ENCODE assay signal across 1 cellular context in the genomic region with DNA sequence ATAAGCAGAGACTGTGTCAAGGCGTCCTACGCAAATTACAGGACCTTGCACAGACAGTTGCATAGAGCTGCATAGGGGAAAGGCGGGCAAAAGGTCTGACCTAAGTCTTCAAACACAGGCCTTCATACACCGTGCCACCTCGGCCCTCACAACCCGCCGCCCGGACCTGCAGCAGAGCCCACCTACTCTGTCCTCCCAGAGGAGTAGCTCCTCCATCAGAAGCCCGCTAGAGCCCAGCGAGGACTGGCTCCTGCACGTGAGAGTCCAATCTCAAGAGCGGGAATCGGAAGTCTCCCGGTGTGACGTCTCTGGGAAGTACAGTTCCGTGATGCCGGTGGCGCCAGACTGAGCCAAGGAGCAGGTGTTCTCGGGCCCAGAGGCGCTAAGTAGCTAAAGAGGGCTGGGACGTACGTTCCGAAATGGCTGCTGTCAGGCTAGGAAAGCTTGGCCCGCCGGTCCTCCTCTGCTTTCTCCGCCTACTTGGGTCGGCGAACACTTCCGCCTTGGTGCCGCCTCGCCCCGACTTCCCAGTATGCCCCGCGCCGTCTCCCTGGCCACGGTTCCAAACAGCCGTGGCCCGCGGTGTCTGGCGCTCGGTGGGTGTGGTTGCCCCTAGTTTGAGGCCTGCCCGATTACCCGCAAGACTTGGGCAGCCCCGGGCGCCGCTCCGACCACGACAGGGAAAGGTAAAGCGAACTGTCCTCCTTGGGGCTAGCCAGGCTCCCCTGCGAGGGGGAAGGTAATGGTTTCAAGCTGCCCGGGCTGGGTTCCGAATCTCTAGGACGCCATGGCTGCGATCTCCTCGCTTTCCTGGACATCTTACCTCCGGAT.
A peak's percentile ranks its signal among the peaks of the same experiment; 100 is the strongest.
TF ChIP-seq lines count a peak whose summit lies in the region.

A gene with protein sequence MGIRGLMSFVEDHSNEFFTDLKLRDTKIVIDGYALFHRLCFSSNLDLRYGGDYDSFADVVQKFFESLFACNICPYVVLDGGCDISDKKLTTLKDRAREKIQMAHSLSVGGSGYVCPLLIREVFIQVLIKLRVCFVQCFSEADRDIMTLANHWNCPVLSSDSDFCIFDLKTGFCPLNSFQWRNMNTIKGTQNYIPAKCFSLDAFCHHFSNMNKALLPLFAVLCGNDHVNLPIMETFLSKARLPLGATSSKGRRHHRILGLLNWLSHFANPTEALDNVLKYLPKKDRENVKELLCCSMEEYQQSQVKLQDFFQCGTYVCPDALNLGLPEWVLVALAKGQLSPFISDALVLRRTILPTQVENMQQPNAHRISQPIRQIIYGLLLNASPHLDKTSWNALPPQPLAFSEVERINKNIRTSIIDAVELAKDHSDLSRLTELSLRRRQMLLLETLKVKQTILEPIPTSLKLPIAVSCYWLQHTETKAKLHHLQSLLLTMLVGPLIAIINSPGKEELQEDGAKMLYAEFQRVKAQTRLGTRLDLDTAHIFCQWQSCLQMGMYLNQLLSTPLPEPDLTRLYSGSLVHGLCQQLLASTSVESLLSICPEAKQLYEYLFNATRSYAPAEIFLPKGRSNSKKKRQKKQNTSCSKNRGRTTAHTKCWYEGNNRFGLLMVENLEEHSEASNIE (minus strand): TSS at position 505 of the 831 bp plus-strand sequence. CDS start 1,519 bp downstream, outside the sequence.
Gene NEK11, plus strand, starts transcription at position 557 of the 831 bp plus-strand sequence. CDS start 2,832 bp downstream, outside the sequence.

TF ChIP-seq in HepG2, 621 proteins besides CTCF, POLR2A, EP300 and RAD21 (continued from another document and continues in another):
- TF ChIP-seq, protein P1, sequence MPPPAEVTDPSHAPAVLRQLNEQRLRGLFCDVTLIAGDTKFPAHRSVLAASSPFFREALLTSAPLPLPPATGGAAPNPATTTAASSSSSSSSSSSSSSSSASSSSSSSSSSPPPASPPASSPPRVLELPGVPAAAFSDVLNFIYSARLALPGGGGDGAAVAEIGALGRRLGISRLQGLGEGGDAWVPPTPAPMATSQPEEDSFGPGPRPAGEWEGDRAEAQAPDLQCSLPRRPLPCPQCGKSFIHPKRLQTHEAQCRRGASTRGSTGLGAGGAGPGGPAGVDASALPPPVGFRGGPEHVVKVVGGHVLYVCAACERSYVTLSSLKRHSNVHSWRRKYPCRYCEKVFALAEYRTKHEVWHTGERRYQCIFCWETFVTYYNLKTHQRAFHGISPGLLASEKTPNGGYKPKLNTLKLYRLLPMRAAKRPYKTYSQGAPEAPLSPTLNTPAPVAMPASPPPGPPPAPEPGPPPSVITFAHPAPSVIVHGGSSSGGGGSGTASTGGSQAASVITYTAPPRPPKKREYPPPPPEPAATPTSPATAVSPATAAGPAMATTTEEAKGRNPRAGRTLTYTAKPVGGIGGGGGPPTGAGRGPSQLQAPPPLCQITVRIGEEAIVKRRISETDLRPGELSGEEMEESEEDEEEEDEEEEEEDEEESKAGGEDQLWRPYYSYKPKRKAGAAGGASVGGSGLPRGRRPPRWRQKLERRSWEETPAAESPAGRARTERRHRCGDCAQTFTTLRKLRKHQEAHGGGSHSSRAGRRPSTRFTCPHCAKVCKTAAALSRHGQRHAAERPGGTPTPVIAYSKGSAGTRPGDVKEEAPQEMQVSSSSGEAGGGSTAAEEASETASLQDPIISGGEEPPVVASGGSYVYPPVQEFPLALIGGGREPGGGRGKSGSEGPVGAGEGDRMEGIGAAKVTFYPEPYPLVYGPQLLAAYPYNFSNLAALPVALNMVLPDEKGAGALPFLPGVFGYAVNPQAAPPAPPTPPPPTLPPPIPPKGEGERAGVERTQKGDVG (CRISPR knock-in tag; IDR thresholded peaks at IDR 0.05; ENCODE audit: borderline replicate concordance), result peak; percentile 64; the same call in 1 of the 2 replicates
- TF ChIP-seq ZNF18 (CRISPR knock-in tag; IDR thresholded peaks at IDR 0.05; ENCODE audit: insufficient replicate concordance) (peak; percentile 66), MTF1 (CRISPR knock-in tag; IDR thresholded peaks at IDR 0.05) (no peak), ZNF225 (CRISPR knock-in tag; IDR thresholded peaks at IDR 0.05) (peak; percentile 92; the same call in 1 of the 2 replicates), ZNF589 (CRISPR knock-in tag; conservative IDR thresholded peaks at IDR 0.05) (no peak), ZFP1 (CRISPR knock-in tag; IDR thresholded peaks at IDR 0.05) (0 out of 2 replicates have a peak, but pooled peaks have one; percentile 51), YY1 (IDR thresholded peaks at IDR 0.05; ENCODE audit: insufficient read depth, insufficient replicate concordance, low read depth, low read length) (peak; percentile 79), PTBP1 (IDR thresholded peaks at IDR 0.05; ENCODE audit: low read depth, low read length, poor library complexity, severe bottlenecking) (no peak), SYNCRIP (IDR thresholded peaks at IDR 0.05; ENCODE audit: insufficient read depth, low read depth, low read length) (no peak), ZNF703 (CRISPR knock-in tag; IDR thresholded peaks at IDR 0.05; ENCODE audit: borderline replicate concordance) (no peak), HDAC2 (CRISPR knock-in tag; IDR thresholded peaks at IDR 0.05) (peak; percentile 27), NFIC (IDR thresholded peaks at IDR 0.05; ENCODE audit: low read length) (no peak), ISL2 (CRISPR knock-in tag; IDR thresholded peaks at IDR 0.05) (0 out of 2 replicates have a peak, but pooled peaks have one; percentile 17), HNRNPH1 (optimal IDR thresholded peaks at IDR 0.05; ENCODE audit: low read depth, low read length) (no peak), CENPT (CRISPR knock-in tag; IDR thresholded peaks at IDR 0.05; ENCODE audit: low read depth) (no peak), ZNF430 (CRISPR knock-in tag; IDR thresholded peaks at IDR 0.05) (0 out of 2 replicates have a peak, but pooled peaks have one; percentile 47), FOSL1 (CRISPR knock-in tag; IDR thresholded peaks at IDR 0.05; ENCODE audit: borderline replicate concordance) (no peak), MXI1 (IDR thresholded peaks at IDR 0.05; ENCODE audit: borderline replicate concordance, low read depth, low read length) (peak; percentile 78; the same call in 2 of the 3 replicates), SMAD9 (CRISPR knock-in tag; IDR thresholded peaks at IDR 0.05) (no peak), ZNF713 (CRISPR knock-in tag; IDR thresholded peaks at IDR 0.05) (0 out of 2 replicates have a peak, but pooled peaks have one; percentile 45), ZSCAN29 (CRISPR knock-in tag; conservative IDR thresholded peaks at IDR 0.05) (peak; percentile 69; the same call in 1 of the 2 replicates), TFAP4 (IDR thresholded peaks at IDR 0.05; ENCODE audit: borderline replicate concordance, low read depth) (no peak), ZNF441 (CRISPR knock-in tag; IDR thresholded peaks at IDR 0.05; ENCODE audit: borderline replicate concordance) (no peak; the same call in 1 of the 2 replicates), ZNF557 (CRISPR knock-in tag; IDR thresholded peaks at IDR 0.05) (0 out of 2 replicates have a peak, but pooled peaks have one; percentile 39), ZNF326 (CRISPR knock-in tag; IDR thresholded peaks at IDR 0.05; ENCODE audit: borderline replicate concordance) (no peak), ZSCAN20 (CRISPR knock-in tag; IDR thresholded peaks at IDR 0.05; ENCODE audit: borderline replicate concordance) (no peak; the same call in 1 of the 2 replicates), NFE2L1 (CRISPR knock-in tag; IDR thresholded peaks at IDR 0.05; ENCODE audit: borderline replicate concordance) (0 out of 2 replicates have a peak, but pooled peaks have one; percentile 38), THAP7 (CRISPR knock-in tag; IDR thresholded peaks at IDR 0.05) (peak; percentile 69; the same call in 1 of the 2 replicates), RFX5 (IDR thresholded peaks at IDR 0.05; ENCODE audit: low read depth, low read length) (no peak), ZNF510 (CRISPR knock-in tag; IDR thresholded peaks at IDR 0.05; ENCODE audit: low read depth) (peak; percentile 54; the same call in 1 of the 2 replicates), ZNF773 (CRISPR knock-in tag; IDR thresholded peaks at IDR 0.05; ENCODE audit: borderline replicate concordance) (no peak), ZBTB38 (CRISPR knock-in tag; IDR thresholded peaks at IDR 0.05) (no peak; the same call in 1 of the 2 replicates), ZNF567 (CRISPR knock-in tag; IDR thresholded peaks at IDR 0.05; ENCODE audit: borderline replicate concordance) (peak; percentile 66; the same call in 1 of the 2 replicates), RAD51 (IDR thresholded peaks at IDR 0.05; ENCODE audit: borderline replicate concordance) (no peak)
- TF ChIP-seq, protein P2, sequence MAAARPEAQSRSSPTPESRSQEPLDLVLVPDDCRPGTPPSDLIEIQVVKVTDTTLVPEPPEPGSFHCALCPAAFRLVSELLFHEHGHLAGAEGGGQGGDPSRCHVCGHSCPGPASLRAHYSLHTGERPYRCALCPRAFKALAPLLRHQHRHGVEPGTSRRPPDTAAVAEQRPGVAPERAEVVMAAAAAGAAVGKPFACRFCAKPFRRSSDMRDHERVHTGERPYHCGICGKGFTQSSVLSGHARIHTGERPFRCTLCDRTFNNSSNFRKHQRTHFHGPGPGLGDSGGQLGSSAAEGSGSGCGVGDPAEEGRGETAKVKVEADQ (CRISPR knock-in tag; IDR thresholded peaks at IDR 0.05; ENCODE audit: borderline replicate concordance), result peak; percentile 69; the same call in 1 of the 2 replicates
- TF ChIP-seq, protein P3, sequence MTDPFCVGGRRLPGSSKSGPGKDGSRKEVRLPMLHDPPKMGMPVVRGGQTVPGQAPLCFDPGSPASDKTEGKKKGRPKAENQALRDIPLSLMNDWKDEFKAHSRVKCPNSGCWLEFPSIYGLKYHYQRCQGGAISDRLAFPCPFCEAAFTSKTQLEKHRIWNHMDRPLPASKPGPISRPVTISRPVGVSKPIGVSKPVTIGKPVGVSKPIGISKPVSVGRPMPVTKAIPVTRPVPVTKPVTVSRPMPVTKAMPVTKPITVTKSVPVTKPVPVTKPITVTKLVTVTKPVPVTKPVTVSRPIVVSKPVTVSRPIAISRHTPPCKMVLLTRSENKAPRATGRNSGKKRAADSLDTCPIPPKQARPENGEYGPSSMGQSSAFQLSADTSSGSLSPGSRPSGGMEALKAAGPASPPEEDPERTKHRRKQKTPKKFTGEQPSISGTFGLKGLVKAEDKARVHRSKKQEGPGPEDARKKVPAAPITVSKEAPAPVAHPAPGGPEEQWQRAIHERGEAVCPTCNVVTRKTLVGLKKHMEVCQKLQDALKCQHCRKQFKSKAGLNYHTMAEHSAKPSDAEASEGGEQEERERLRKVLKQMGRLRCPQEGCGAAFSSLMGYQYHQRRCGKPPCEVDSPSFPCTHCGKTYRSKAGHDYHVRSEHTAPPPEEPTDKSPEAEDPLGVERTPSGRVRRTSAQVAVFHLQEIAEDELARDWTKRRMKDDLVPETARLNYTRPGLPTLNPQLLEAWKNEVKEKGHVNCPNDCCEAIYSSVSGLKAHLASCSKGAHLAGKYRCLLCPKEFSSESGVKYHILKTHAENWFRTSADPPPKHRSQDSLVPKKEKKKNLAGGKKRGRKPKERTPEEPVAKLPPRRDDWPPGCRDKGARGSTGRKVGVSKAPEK (CRISPR knock-in tag; IDR thresholded peaks at IDR 0.05; ENCODE audit: borderline replicate concordance), result no peak
- TF ChIP-seq, protein P4, sequence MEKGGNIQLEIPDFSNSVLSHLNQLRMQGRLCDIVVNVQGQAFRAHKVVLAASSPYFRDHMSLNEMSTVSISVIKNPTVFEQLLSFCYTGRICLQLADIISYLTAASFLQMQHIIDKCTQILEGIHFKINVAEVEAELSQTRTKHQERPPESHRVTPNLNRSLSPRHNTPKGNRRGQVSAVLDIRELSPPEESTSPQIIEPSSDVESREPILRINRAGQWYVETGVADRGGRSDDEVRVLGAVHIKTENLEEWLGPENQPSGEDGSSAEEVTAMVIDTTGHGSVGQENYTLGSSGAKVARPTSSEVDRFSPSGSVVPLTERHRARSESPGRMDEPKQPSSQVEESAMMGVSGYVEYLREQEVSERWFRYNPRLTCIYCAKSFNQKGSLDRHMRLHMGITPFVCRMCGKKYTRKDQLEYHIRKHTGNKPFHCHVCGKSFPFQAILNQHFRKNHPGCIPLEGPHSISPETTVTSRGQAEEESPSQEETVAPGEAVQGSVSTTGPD (CRISPR knock-in tag; IDR thresholded peaks at IDR 0.05), result no peak
- TF ChIP-seq, protein P5, sequence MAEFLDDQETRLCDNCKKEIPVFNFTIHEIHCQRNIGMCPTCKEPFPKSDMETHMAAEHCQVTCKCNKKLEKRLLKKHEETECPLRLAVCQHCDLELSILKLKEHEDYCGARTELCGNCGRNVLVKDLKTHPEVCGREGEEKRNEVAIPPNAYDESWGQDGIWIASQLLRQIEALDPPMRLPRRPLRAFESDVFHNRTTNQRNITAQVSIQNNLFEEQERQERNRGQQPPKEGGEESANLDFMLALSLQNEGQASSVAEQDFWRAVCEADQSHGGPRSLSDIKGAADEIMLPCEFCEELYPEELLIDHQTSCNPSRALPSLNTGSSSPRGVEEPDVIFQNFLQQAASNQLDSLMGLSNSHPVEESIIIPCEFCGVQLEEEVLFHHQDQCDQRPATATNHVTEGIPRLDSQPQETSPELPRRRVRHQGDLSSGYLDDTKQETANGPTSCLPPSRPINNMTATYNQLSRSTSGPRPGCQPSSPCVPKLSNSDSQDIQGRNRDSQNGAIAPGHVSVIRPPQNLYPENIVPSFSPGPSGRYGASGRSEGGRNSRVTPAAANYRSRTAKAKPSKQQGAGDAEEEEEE (CRISPR knock-in tag; IDR thresholded peaks at IDR 0.05; ENCODE audit: borderline replicate concordance), result no peak
